ENCODE assay signal across 7 cellular contexts in the genomic region with DNA sequence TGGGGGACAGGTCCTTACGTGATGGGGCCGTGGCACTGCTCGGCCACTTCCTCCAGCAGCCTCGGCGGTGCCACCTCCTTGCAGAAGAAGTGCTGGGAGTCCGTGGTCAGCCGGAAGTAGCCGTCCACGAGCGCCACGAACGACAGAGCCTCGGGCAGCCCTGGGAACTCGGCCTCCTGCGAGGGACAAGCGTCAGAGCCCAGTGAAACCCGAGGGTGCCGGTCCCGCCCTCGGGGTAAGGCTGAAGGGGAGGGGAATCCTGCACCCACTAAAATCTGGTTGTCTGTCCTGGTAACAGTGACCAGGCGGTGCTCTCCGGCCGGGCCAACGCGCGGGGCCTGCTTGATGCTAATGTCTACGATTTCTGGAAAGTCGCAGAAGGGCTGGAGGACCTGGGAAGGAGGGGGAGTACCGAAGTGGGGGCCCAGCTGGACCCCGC. TPM values are rescaled to one million over a fixed set of nuclear protein-coding genes. Genes with fewer than 3 reads are reported as not detected.
DNase-seq lines count a peak whose midpoint lies in the region; ATAC-seq and TF ChIP-seq lines count a peak whose summit lies in the region.
"Had no signal": no experiment of that assay in that cellular context is flagged by ENCODE, and none has a peak within 500 bp of the region (broad histone marks: within the 10 kb centered on the region; RNA-seq: fewer than 3 reads in every experiment).

No MANE protein-coding gene starts in this region.

- H3K36me3 ChIP-seq in gastroesophageal sphincter = no peaks in the 10 kb centered on the region

- ATAC-seq in gastroesophageal sphincter (peak; percentile 25), HG02588 (IDR thresholded peaks at IDR 0.05; ENCODE audit: unreplicated experiment) (no peak), GM18505 (IDR thresholded peaks at IDR 0.05; ENCODE audit: unreplicated experiment) (no peak), HG02970 (IDR thresholded peaks at IDR 0.05; ENCODE audit: low FRiP score, unreplicated experiment) (no peak)

- H3K4me3 ChIP-seq in gastroesophageal sphincter (peak overlapping the region in 1 of 2 donors; percentile 42), retinal pigment epithelial cell (ENCODE audit: low read length) (peak overlapping the region; percentile 35)

- DNase-seq in RPMI7951 (ENCODE audit: low read depth) (peak; percentile 59), retinal pigment epithelial cell (ENCODE audit: low read depth) (no peak)
- DNase-seq: GDM1 had no signal

- TF ChIP-seq CTCF in gastroesophageal sphincter (IDR thresholded peaks at IDR 0.05) = no peak
- TF ChIP-seq CTCF in retinal pigment epithelial cell (conservative IDR thresholded peaks at IDR 0.05; ENCODE audit: low read depth, low read length) = no peak

- TF ChIP-seq POLR2A in gastroesophageal sphincter (IDR thresholded peaks at IDR 0.05) = no peak
- TF ChIP-seq POLR2A in GM18505 (IDR thresholded peaks at IDR 0.05; ENCODE audit: borderline replicate concordance, extremely low read depth, insufficient read depth, insufficient read length) = no peak

- H3K9me3 ChIP-seq in gastroesophageal sphincter = no peaks in the 10 kb centered on the region

- H3K27ac ChIP-seq in gastroesophageal sphincter = peak overlapping the region in 1 of 4 donors; percentile 13

- peaks cover 0 to 22% (median 9%) of the 10 kb centered on the region in 3 donors for H3K4me1 ChIP-seq in gastroesophageal sphincter

- no peak for TF ChIP-seq EP300 in gastroesophageal sphincter (IDR thresholded peaks at IDR 0.05)

- 0 to 40% methylated on average over 4 to 9 of the region's 30 CpGs for WGBS in gastroesophageal sphincter (ENCODE audit: low coverage in 1 of 2), 2 donors

- H3K27me3 ChIP-seq in gastroesophageal sphincter = peaks cover 88% of the 10 kb centered on the region

RNA-seq across cellular contexts. Expression of gene JAK3, which starts 6.4 kb away (rescaled TPM):
- 0.59 and 1.3 TPM in 2 replicates for total RNA-seq in RPMI7951 (2014; rRNA removed; shearing (Covaris generic))
- total RNA-seq in gastroesophageal sphincter = 1 to 10 TPM; 1.2 to 5.9 (median 2.3) TPM

RNA-seq across cellular contexts. Expression of gene RPL18A, which starts 18.3 kb away (rescaled TPM):
- 1,191 and 1,205 TPM in 2 replicates for total RNA-seq in RPMI7951 (2014; rRNA removed; shearing (Covaris generic))
- 1,000 to 10,000 TPM in 3 of 4 donors, 100 to 1,000 TPM in 1; 799 to 1,594 (median 1,135) TPM for total RNA-seq in gastroesophageal sphincter

RNA-seq across cellular contexts. Expression of gene INSL3, which starts 20.1 kb away (rescaled TPM):
- not detected in 2 replicates for total RNA-seq in RPMI7951 (2014; rRNA removed; shearing (Covaris generic))
- not detected for total RNA-seq in gastroesophageal sphincter

RNA-seq across cellular contexts. Expression of gene SLC5A5, which starts 30.4 kb away (rescaled TPM):
- total RNA-seq in RPMI7951 (2014; rRNA removed; shearing (Covaris generic)) = not detected in 2 replicates
- under 1 TPM in 1 of 4 donors, not detected in 3; 0.16 TPM for total RNA-seq in gastroesophageal sphincter

RNA-seq across cellular contexts. Expression of gene B3GNT3, which starts 46.5 kb away (rescaled TPM):
- total RNA-seq in RPMI7951 (2014; rRNA removed; shearing (Covaris generic)) = 0.10 and 0.12 TPM in 2 replicates
- total RNA-seq in gastroesophageal sphincter = 1 to 10 TPM in 1 of 4 donors, not detected in 3; 4.7 TPM
